8 cellular contexts compared by ENCODE assay signal in the genomic region with DNA sequence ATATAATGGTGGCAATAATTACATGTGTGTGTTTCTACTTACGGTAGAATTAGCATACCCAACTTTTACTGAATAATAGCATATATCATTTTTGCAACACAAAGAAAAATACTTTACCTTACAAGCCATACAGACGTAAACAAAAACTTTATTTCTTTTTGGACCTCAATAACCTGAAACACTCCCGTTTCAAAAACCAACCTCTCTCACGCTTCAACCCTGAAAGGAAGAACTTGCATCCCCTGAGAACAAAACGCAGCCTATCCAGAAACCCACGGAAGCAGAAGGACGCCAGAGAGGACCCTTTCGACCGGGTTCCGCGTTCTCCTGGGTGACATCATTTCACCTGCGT. TPM values are rescaled to one million over a fixed set of nuclear protein-coding genes. Genes with fewer than 3 reads are reported as not detected.
DNase-seq lines count a peak whose midpoint lies in the region; ATAC-seq and TF ChIP-seq lines count a peak whose summit lies in the region.

TSS of gene RNF38 (minus strand) at position 290 of the 352 bp plus-strand sequence. CDS start at position 129, 161 bp downstream.

- no peak for ATAC-seq in GM18873 (IDR thresholded peaks at IDR 0.05; ENCODE audit: low FRiP score, unreplicated experiment)
- no peak for ATAC-seq in GM21529 (IDR thresholded peaks at IDR 0.05; ENCODE audit: unreplicated experiment)

- H3K27me3 ChIP-seq in ascending aorta (no peaks in the 10 kb centered on the region), iPS-15b (ENCODE audit: control insufficient read depth, insufficient read depth, low read length) (no peaks in the 10 kb centered on the region)

- H3K4me3 ChIP-seq in ascending aorta = peak within 1 kb of the TSS; percentile 64 to 79
- peak within 1 kb of the TSS; percentile 84 for H3K4me3 ChIP-seq in iPS-15b (ENCODE audit: low read depth, low read length)

- in situ Hi-C loops in KBM-7 (cut with MboI; ENCODE audit: low pct_unique_long_range_greater_than_20kb, low sequenced_read_pairs) = loop anchor here (25.0 kb wide), 1 partner anchor 162 kb away; the partner anchor contains the start of gene MELK

- peak; percentile 58 for DNase-seq in stimulated activated CD4-positive, alpha-beta T cell treated with anti-CD3 and anti-CD28 coated beads, Interleukin-4, amount 100 ng/mL, for 1 hour
- no peak for DNase-seq in stimulated activated CD4-positive, alpha-beta T cell treated with anti-CD3 and anti-CD28 coated beads, Interleukin-15, amount 100 ng/mL, for 24 hours
- no peak for DNase-seq in ascending aorta (ENCODE audit: low spot score in 2 of 2)
- DNase-seq in stimulated activated CD8-positive, alpha-beta memory T cell treated with anti-CD3 and anti-CD28 coated beads, Interleukin-15, amount 100 ng/mL, for 1 hour (ENCODE audit: low read depth) = peak; percentile 28
- DNase-seq in KBM-7 = no peak

- TF ChIP-seq CTCF in ascending aorta (IDR thresholded peaks at IDR 0.05) = no peak

- H3K4me1 ChIP-seq in ascending aorta (peaks cover 0 to 9% of the 10 kb centered on the region in 2 donors), iPS-15b (ENCODE audit: control insufficient read depth, insufficient read depth, low read length) (peaks cover 3% of the 10 kb centered on the region)

- no peaks in the 10 kb centered on the region for H3K36me3 ChIP-seq in ascending aorta
- no peaks in the 10 kb centered on the region for H3K36me3 ChIP-seq in iPS-15b (ENCODE audit: control insufficient read depth, insufficient read depth, low read length)

- no peaks in the 10 kb centered on the region for H3K9me3 ChIP-seq in ascending aorta
- H3K9me3 ChIP-seq in iPS-15b (ENCODE audit: control insufficient read depth, insufficient read depth, low read length) = no peaks in the 10 kb centered on the region

- intact Hi-C loops in ascending aorta (cut with DNase I) = loop anchor here (5.0 to 10.0 kb wide), 3 partner anchors 172 to 1943 kb away; partner anchors contain the start of genes DNAI1, FAM219A, GRHPR and MELK

- H3K9ac ChIP-seq in iPS-15b (ENCODE audit: low read depth, low read length) = peak within 1 kb of the TSS; percentile 67

- H3K27ac ChIP-seq in ascending aorta = peak within 1 kb of the TSS; percentile 87 to 94

RNA-seq across cellular contexts. Expression of gene RNF38, which starts in this region (rescaled TPM):
- total RNA-seq in ascending aorta = 16.1 TPM

Comparison
In these comparisons a context has a peak if more than half of its experiments do, and no peak if none do; other contexts are left out.
1. DNase-seq: peak in stimulated activated CD4-positive, alpha-beta T cell treated with anti-CD3 and anti-CD28 coated beads, Interleukin-4, amount 100 ng/mL, for 1 hour (single experiment) and stimulated activated CD8-positive, alpha-beta memory T cell treated with anti-CD3 and anti-CD28 coated beads, Interleukin-15, amount 100 ng/mL, for 1 hour (single experiment); none in stimulated activated CD4-positive, alpha-beta T cell treated with anti-CD3 and anti-CD28 coated beads, Interleukin-15, amount 100 ng/mL, for 24 hours (single experiment), ascending aorta (0 of 2) and KBM-7 (single experiment).